18 cellular contexts compared by ENCODE assay signal in genomic region chr1:193592325-193592724, GRCh38.
A peak's percentile ranks its signal among the peaks of the same experiment; 100 is the strongest.
DNase-seq lines count a peak whose midpoint lies in the region; ATAC-seq, FAIRE-seq and TF ChIP-seq lines count a peak whose summit lies in the region.
"Had no signal": no experiment of that assay in that cellular context is flagged by ENCODE, and none has a peak within 500 bp of the region (broad histone marks: within the 10 kb centered on the region; RNA-seq: fewer than 3 reads in every experiment).

No MANE protein-coding gene starts in this region.

- H3K9me3 Mint-ChIP-seq in CD8-positive, alpha-beta T cell: no peaks in the 10 kb centered on the region

- CTCF ChIA-PET in CD8-positive, alpha-beta T cell (lab: Charles Lee): no interaction called here
- CTCF ChIA-PET in H1 (lab: Charles Lee; ENCODE audit: partially characterized antibody): interaction anchor here (2.1 kb wide), 1 partner anchor 9 kb away, joined by 4 read pairs; no protein-coding TSS in a partner anchor

- no peak overlapping the region for H3K56ac ChIP-seq in H1 (replicated peaks; ENCODE audit: insufficient read length, low read depth, low read length)

- H3K4ac ChIP-seq in H1 (replicated peaks; ENCODE audit: insufficient read length, low read depth, low read length): no peak overlapping the region

- H2AK5ac ChIP-seq in H1 (ENCODE audit: low read depth, low read length): no peak overlapping the region

- intact Hi-C loops in CD8-positive, alpha-beta T cell (cut with DNase I, micrococcal nuclease): loop anchor here in 1 of 2 experiments (1.0 kb wide), 1 partner anchor 11 kb away; no protein-coding TSS in a partner anchor

- no peak overlapping the region for H3K4me3 ChIP-seq in CD8-positive, alpha-beta T cell (ENCODE audit: low read depth, low read length)
- no peak overlapping the region for H3K4me3 ChIP-seq in H1 (ENCODE audit: extremely low read depth in 1 of 4, insufficient read depth in 2 of 4, low read depth in 3 of 4, low read length in 4 of 4)
- H3K4me3 ChIP-seq: ascending aorta, heart left ventricle had no signal

- H2BK20ac ChIP-seq in H1 (ENCODE audit: low read length): no peak overlapping the region

- no peaks in the 10 kb centered on the region for H3K9me3 ChIP-seq in CD8-positive, alpha-beta T cell (ENCODE audit: low read length)
- no peaks in the 10 kb centered on the region for H3K9me3 ChIP-seq in H1 (ENCODE audit: insufficient read depth in 2 of 2, low read depth in 1 of 2, low read length in 1 of 2)
- H3K9me3 ChIP-seq: ascending aorta, heart left ventricle had no signal

- no peak for FAIRE-seq in H1 (lab: Jason Lieb, UNC)

- H3K23me2 ChIP-seq in H1 (ENCODE audit: low read depth, low read length): no peaks in the 10 kb centered on the region

- no peak overlapping the region for H2AFZ ChIP-seq in H1 (ENCODE audit: low read length)

- peak; percentile 59 for ATAC-seq in CD8-positive, alpha-beta T cell
- ATAC-seq in GM19351 (IDR thresholded peaks at IDR 0.05; ENCODE audit: unreplicated experiment): peak; percentile 49
- no peak for ATAC-seq in HG03354 (IDR thresholded peaks at IDR 0.05; ENCODE audit: poor library complexity, severe bottlenecking, unreplicated experiment)
- ATAC-seq: esophagus mucosa, heart left ventricle, left cardiac atrium, Panc1 had no signal

- H3K23ac ChIP-seq in H1 (ENCODE audit: insufficient read length): no peak overlapping the region

- no peak overlapping the region for H3K9ac ChIP-seq in H1 (replicated peaks in 1 of 4; ENCODE audit: extremely low read depth in 1 of 4, low read depth in 3 of 4, low read length in 3 of 4)

- H3K4me1 Mint-ChIP-seq in CD8-positive, alpha-beta T cell (ENCODE audit: low read depth): peaks cover 21% of the 10 kb centered on the region

- no peak overlapping the region for H2BK12ac ChIP-seq in H1 (ENCODE audit: low read depth, low read length)

- H3K36me3 ChIP-seq in CD8-positive, alpha-beta T cell (ENCODE audit: insufficient read depth, low read length): no peaks in the 10 kb centered on the region
- H3K36me3 ChIP-seq in H1 (ENCODE audit: control insufficient read depth in 2 of 4, insufficient read depth in 4 of 4, low read length in 3 of 4): no peaks in the 10 kb centered on the region
- H3K36me3 ChIP-seq: ascending aorta, heart left ventricle had no signal

- peak overlapping the region; percentile 76 for H3K27ac Mint-ChIP-seq in CD8-positive, alpha-beta T cell

- no peak for TF ChIP-seq EP300 in H1 (IDR thresholded peaks at IDR 0.05; ENCODE audit: borderline replicate concordance in 1 of 2, low read depth in 2 of 2, low read length in 2 of 2)

- peak overlapping the region; percentile 29 for H3K4me3 Mint-ChIP-seq in CD8-positive, alpha-beta T cell

- no peak overlapping the region for H3K27ac ChIP-seq in CD8-positive, alpha-beta T cell (ENCODE audit: low read depth, low read length)
- no peak overlapping the region for H3K27ac ChIP-seq in H1 (ENCODE audit: low read depth, low read length)
- H3K27ac ChIP-seq: ascending aorta had no signal

- no peak overlapping the region for H3K18ac ChIP-seq in H1 (ENCODE audit: extremely low read depth, low read length)

- no peak overlapping the region for H2BK5ac ChIP-seq in H1 (ENCODE audit: low read depth, low read length)

- no peak overlapping the region for H3K14ac ChIP-seq in H1 (ENCODE audit: insufficient read length)

- H3K79me2 ChIP-seq in H1 (ENCODE audit: control insufficient read depth in 1 of 2, insufficient read depth in 2 of 2, low read length in 2 of 2): no peaks in the 10 kb centered on the region

- H3K4me2 ChIP-seq in H1 (ENCODE audit: insufficient read depth in 1 of 2, low read depth in 2 of 2, low read length in 2 of 2): peak overlapping the region in 1 of 2 experiments; percentile 27; a peak in 1 of 4 replicates

- H2BK15ac ChIP-seq in H1 (ENCODE audit: low read length): no peak overlapping the region

- no peaks in the 10 kb centered on the region for H4K20me1 ChIP-seq in H1 (replicated peaks in 1 of 2; ENCODE audit: control insufficient read depth in 1 of 2, insufficient read depth in 2 of 2, low read length in 2 of 2)

- H4K91ac ChIP-seq in H1 (replicated peaks; ENCODE audit: insufficient read length, low read length): no peak overlapping the region

- peaks cover 7% of the 10 kb centered on the region for H3K4me1 ChIP-seq in CD8-positive, alpha-beta T cell (ENCODE audit: insufficient read depth, low read length)
- peaks cover 0 to 17% (median 12%) of the 10 kb centered on the region in 4 experiments; a peak in 3 of 7 replicates for H3K4me1 ChIP-seq in H1 (replicated peaks in 1 of 4; ENCODE audit: control insufficient read depth in 3 of 4, insufficient read depth in 4 of 4, low read length in 3 of 4)
- H3K4me1 ChIP-seq: ascending aorta had no signal

- no peaks in the 10 kb centered on the region for H3K36me3 Mint-ChIP-seq in CD8-positive, alpha-beta T cell

- DNase-seq in CD8-positive, alpha-beta T cell: no peak
- DNase-seq in OCI-M1 (lab: John Stamatoyannopoulos, UW): peak; percentile 34
- no peak for DNase-seq in H1 (ENCODE audit: low read depth in 1 of 2, low spot score in 2 of 2)
- no peak for DNase-seq in kidney glomerular epithelial cell (lab: John Stamatoyannopoulos, UW)
- no peak for DNase-seq in hepatic stellate cell (ENCODE audit: low spot score)
- no peak for DNase-seq in NCI-H1092 (lab: John Stamatoyannopoulos, UW)
- DNase-seq: heart left ventricle, KBM-7, left cardiac atrium, NCI-H1436 treated with DMSO at 0.1 percent for 48 hours, posterior cingulate gyrus, substantia nigra, SW 1271 had no signal

- TF ChIP-seq RAD21 in H1 (IDR thresholded peaks at IDR 0.05 in 1 of 2, conservative IDR thresholded peaks at IDR 0.05 in 1 of 2; ENCODE audit: low read depth in 2 of 2, low read length in 2 of 2): no peak

- H4K8ac ChIP-seq in H1 (ENCODE audit: extremely low read depth, insufficient read depth, low read length): no peak overlapping the region

- H3K27me3 Mint-ChIP-seq in CD8-positive, alpha-beta T cell (ENCODE audit: low read depth): no peaks in the 10 kb centered on the region

- H3K27me3 ChIP-seq in CD8-positive, alpha-beta T cell (ENCODE audit: insufficient read depth, low read length): no peaks in the 10 kb centered on the region
- peaks cover 0 to 1% (median 0%) of the 10 kb centered on the region in 4 experiments; a peak in 1 of 7 replicates for H3K27me3 ChIP-seq in H1 (replicated peaks in 1 of 4; ENCODE audit: control insufficient read depth in 3 of 4, extremely low read depth in 1 of 4, insufficient read depth in 3 of 4, low read length in 3 of 4)
- H3K27me3 ChIP-seq: ascending aorta, heart left ventricle had no signal

- TF ChIP-seq CTCF in CD8-positive, alpha-beta T cell (IDR thresholded peaks at IDR 0.05): no peak
- TF ChIP-seq CTCF in H1 (IDR thresholded peaks at IDR 0.05; ENCODE audit: control extremely low read depth in 1 of 3, insufficient read depth in 1 of 3, low read depth in 1 of 3, low read length in 3 of 3): no peak

- H2BK120ac ChIP-seq in H1 (replicated peaks; ENCODE audit: low read depth, low read length): no peak overlapping the region

- TF ChIP-seq POLR2A in H1 (IDR thresholded peaks at IDR 0.05; ENCODE audit: control extremely low read depth in 1 of 2, low read depth in 2 of 2, low read length in 2 of 2): no peak

- 56% methylated on average over 2 of the region's 2 CpGs; no CpG with 5 or more reads in 1 of the 2 experiments for WGBS in H1 (ENCODE audit: extremely low coverage in 1 of 2, insufficient coverage in 1 of 2, insufficient read length in 1 of 2, insufficient replicate concordance in 2 of 2, low coverage in 1 of 2, low lambda C conversion rate in 2 of 2, missing lambda C conversion rate in 1 of 2), 2 experiments

- no peaks in the 10 kb centered on the region for H3K79me1 ChIP-seq in H1 (ENCODE audit: low read depth, low read length)

- peak overlapping the region; percentile 31 for H4K5ac ChIP-seq in H1 (ENCODE audit: insufficient read length, low read depth, low read length)

- POLR2A ChIA-PET in CD8-positive, alpha-beta T cell (lab: Charles Lee): interaction anchor here (1.5 kb wide), 1 partner anchor 52 kb away, joined by 4 read pairs; no protein-coding TSS in a partner anchor
- POLR2A ChIA-PET in H1 (lab: Charles Lee; ENCODE audit: partially characterized antibody): no interaction called here

TF ChIP-seq in H1, 55 proteins besides CTCF, POLR2A, EP300 and RAD21:
- TF ChIP-seq SAP30 (IDR thresholded peaks at IDR 0.05; ENCODE audit: insufficient read depth, insufficient replicate concordance, low read length) (no peak), SUZ12 (IDR thresholded peaks at IDR 0.05; ENCODE audit: low read length) (no peak)
TF ChIP-seq in H1: peak in this region for 0.
